ENCODE assay signal across 11 cellular contexts in genomic region chr12:52925717-52926595, GRCh38. TPM values are rescaled to one million over a fixed set of nuclear protein-coding genes. Genes with fewer than 3 reads are reported as not detected.
DNase-seq lines count a peak whose midpoint lies in the region; ATAC-seq, FAIRE-seq and TF ChIP-seq lines count a peak whose summit lies in the region.
"Had no signal": no experiment of that assay in that cellular context is flagged by ENCODE, and none has a peak within 500 bp of the region (broad histone marks: within the 10 kb centered on the region; RNA-seq: fewer than 3 reads in every experiment).

No MANE protein-coding gene starts in this region.

- CTCF ChIA-PET in K562 (lab: Yijun Ruan, JAX; ENCODE audit: low intra/inter-chr PET ratio) = interaction anchor here (0.6 kb wide), 1 partner anchor 37 kb away, joined by 4 read pairs; no protein-coding TSS in a partner anchor

- H3K9me3 ChIP-seq in K562 (replicated peaks; ENCODE audit: control insufficient read depth, insufficient read depth, low read depth, low read length) (no peaks in the 10 kb centered on the region), mesodermal cell (ENCODE audit: control insufficient read depth, low read length) (no peaks in the 10 kb centered on the region)
- H3K9me3 ChIP-seq: SJCRH30 had no signal

- no peak for TF ChIP-seq EP300 in K562 (IDR thresholded peaks at IDR 0.05; ENCODE audit: low read length)

- 35% methylated on average over 4 of the region's 7 CpGs for WGBS in K562 (ENCODE audit: insufficient coverage, low coverage, missing lambda C conversion rate)
- WGBS in mesodermal cell (ENCODE audit: insufficient coverage in 2 of 2), 2 experiments = 44 to 52% methylated on average over 4 to 6 of the region's 7 CpGs

- no peaks in the 10 kb centered on the region for H3K9me3 Mint-ChIP-seq in activated T-helper 2 cell treated with anti-CD3 and anti-CD28 coated beads, Interferon-gamma antibody, Interleukin-2, Interleukin-4, amounts not matched to agents 10 μg/mL and 5 μg/mL and 100 μg/mL, durations not matched to agents 14 hours and 24 hours and 36 hours

- no peaks in the 10 kb centered on the region for H3K9me1 ChIP-seq in K562 (ENCODE audit: control insufficient read depth, insufficient read depth, low read length)

- intact Hi-C loops in K562 (cut with micrococcal nuclease) = loop anchor here (1.0 to 2.0 kb wide), 2 partner anchors 21 to 23 kb away; partner anchors contain the start of genes KRT18 and KRT8
- intact Hi-C loops in activated T-helper 2 cell treated with anti-CD3 and anti-CD28 coated beads, Interferon-gamma antibody, Interleukin-2, Interleukin-4, amounts not matched to agents 10 μg/mL and 5 μg/mL and 100 μg/mL, durations not matched to agents 14 hours and 24 hours and 36 hours (cut with micrococcal nuclease) = no loop called here

- no peaks in the 10 kb centered on the region for H3K36me3 ChIP-seq in K562 (ENCODE audit: control insufficient read depth, insufficient read depth, low read length)
- no peaks in the 10 kb centered on the region for H3K36me3 ChIP-seq in mesodermal cell (ENCODE audit: control insufficient read depth, insufficient read depth, low read length)
- H3K36me3 ChIP-seq: SJCRH30 had no signal

- peak; percentile 41 for ATAC-seq in K562

- H3K36me3 Mint-ChIP-seq in activated T-helper 2 cell treated with anti-CD3 and anti-CD28 coated beads, Interferon-gamma antibody, Interleukin-2, Interleukin-4, amounts not matched to agents 10 μg/mL and 5 μg/mL and 100 μg/mL, durations not matched to agents 14 hours and 24 hours and 36 hours (ENCODE audit: low read depth) = no peaks in the 10 kb centered on the region

- no peak for TF ChIP-seq CTCF in K562 (IDR thresholded peaks at IDR 0.05 in 2 of 3, conservative IDR thresholded peaks at IDR 0.05 in 1 of 3; ENCODE audit: insufficient read depth in 2 of 3, low read depth in 1 of 3, low read length in 3 of 3)

- H3K27ac ChIP-seq in K562 (ENCODE audit: extremely low read depth, low read depth, low read length) (peak overlapping the region; percentile 80), mesodermal cell (ENCODE audit: low read depth, low read length, severe bottlenecking) (peak overlapping the region; percentile 100)
- H3K27ac ChIP-seq: SJCRH30 had no signal

- H3K27me3 Mint-ChIP-seq in activated T-helper 2 cell treated with anti-CD3 and anti-CD28 coated beads, Interferon-gamma antibody, Interleukin-2, Interleukin-4, amounts not matched to agents 10 μg/mL and 5 μg/mL and 100 μg/mL, durations not matched to agents 14 hours and 24 hours and 36 hours (ENCODE audit: low read depth) = peaks cover 4% of the 10 kb centered on the region

- in situ Hi-C loops in K562 (cut with MboI) = no loop called here

- peaks cover 31 to 48% of the 10 kb centered on the region in 2 experiments for H3K4me1 ChIP-seq in K562 (replicated peaks in 1 of 2; ENCODE audit: control insufficient read depth in 2 of 2, insufficient read depth in 2 of 2, low read length in 2 of 2)
- peaks cover 72% of the 10 kb centered on the region for H3K4me1 ChIP-seq in mesodermal cell (ENCODE audit: control insufficient read depth, insufficient read depth, low read length, poor library complexity, severe bottlenecking)
- H3K4me1 ChIP-seq: SJCRH30 had no signal

- peak overlapping the region; percentile 53 to 55; a peak in 3 of 4 replicates for H3K9ac ChIP-seq in K562 (ENCODE audit: insufficient read depth in 1 of 2, low read depth in 2 of 2, low read length in 2 of 2)

- H3K27me3 ChIP-seq in K562 (ENCODE audit: control insufficient read depth in 2 of 2, insufficient read depth in 2 of 2, low read length in 2 of 2) = no peaks in the 10 kb centered on the region
- H3K27me3 ChIP-seq: SJCRH30 had no signal

- no peak overlapping the region for H3K27ac Mint-ChIP-seq in activated T-helper 2 cell treated with anti-CD3 and anti-CD28 coated beads, Interferon-gamma antibody, Interleukin-2, Interleukin-4, amounts not matched to agents 10 μg/mL and 5 μg/mL and 100 μg/mL, durations not matched to agents 14 hours and 24 hours and 36 hours

- DNase-seq in DMS53 treated with DMSO at 0.1 percent for 48 hours (lab: John Stamatoyannopoulos, UW; ENCODE audit: unreplicated experiment) = peak; percentile 97
- DNase-seq in NCI-H2029 (lab: John Stamatoyannopoulos, UW) = peak; percentile 96
- DNase-seq in K562 (ENCODE audit: extremely low read depth in 1 of 4, low spot score in 3 of 4) = peak in 1 of 4 experiments; percentile 14
- no peak for DNase-seq in SKM-1 treated with dmso at 0.1 percent for 144 hours (lab: John Stamatoyannopoulos, UW; ENCODE audit: unreplicated experiment)
- no peak for DNase-seq in NOMO-1 (lab: John Stamatoyannopoulos, UW; ENCODE audit: unreplicated experiment in 2 of 2)
- DNase-seq in stimulated activated naive CD4-positive, alpha-beta T cell treated with Interleukin-2 at 50 U/mL for 16 hours (lab: John Stamatoyannopoulos, UW) = no peak
- DNase-seq in activated T-helper 2 cell treated with anti-CD3 and anti-CD28 coated beads, Interferon-gamma antibody, Interleukin-2, Interleukin-4, amounts not matched to agents 10 μg/mL and 5 μg/mL and 100 μg/mL, durations not matched to agents 14 hours and 24 hours and 36 hours (ENCODE audit: low spot score) = no peak
- DNase-seq: activated CD8-positive, alpha-beta memory T cell treated with anti-CD3 and anti-CD28 coated beads, Interleukin-2, amount 50 U/mL, for 4 hours; SJCRH30 had no signal

- TF ChIP-seq RAD21 in K562 (CRISPR knock-in tag; conservative IDR thresholded peaks at IDR 0.05 in 1 of 2, IDR thresholded peaks at IDR 0.05 in 1 of 2) = no peak

- H2AFZ ChIP-seq in K562 (ENCODE audit: low read depth, low read length) = peak overlapping the region; percentile 75

- POLR2A ChIA-PET in K562 (lab: Yijun Ruan, JAX) = interaction anchor here (0.9 to 3.1 kb wide), 4 partner anchors 16 to 31 kb away, joined by 3 to 17 read pairs (median 6); no protein-coding TSS in a partner anchor

- H3K4me3 ChIP-seq in K562 = no peak overlapping the region
- peak overlapping the region; percentile 5 for H3K4me3 ChIP-seq in mesodermal cell (ENCODE audit: extremely low read depth, insufficient read depth, low read length, poor library complexity, severe bottlenecking)
- H3K4me3 ChIP-seq: SJCRH30 had no signal

- TF ChIP-seq POLR2A in K562 (conservative IDR thresholded peaks at IDR 0.05) = no peak

- H3K4me2 ChIP-seq in K562 (ENCODE audit: insufficient read depth, low read length) = peak overlapping the region; percentile 73

- BruUV-seq in K562 (replicated peaks; lab: Mats Ljungman, UMichigan) = no TSS peak

- H3K4me3 Mint-ChIP-seq in activated T-helper 2 cell treated with anti-CD3 and anti-CD28 coated beads, Interferon-gamma antibody, Interleukin-2, Interleukin-4, amounts not matched to agents 10 μg/mL and 5 μg/mL and 100 μg/mL, durations not matched to agents 14 hours and 24 hours and 36 hours (ENCODE audit: low read depth) = no peak overlapping the region

- no peak for FAIRE-seq in K562 (lab: Jason Lieb, UNC)
- FAIRE-seq: endometrium had no signal

- H3K79me2 ChIP-seq in K562 (ENCODE audit: control insufficient read depth, insufficient read depth, low read length) = no peaks in the 10 kb centered on the region

- no peaks in the 10 kb centered on the region for H4K20me1 ChIP-seq in K562 (replicated peaks; ENCODE audit: control insufficient read depth, insufficient read depth, low read length)

- peaks cover 4% of the 10 kb centered on the region for H3K4me1 Mint-ChIP-seq in activated T-helper 2 cell treated with anti-CD3 and anti-CD28 coated beads, Interferon-gamma antibody, Interleukin-2, Interleukin-4, amounts not matched to agents 10 μg/mL and 5 μg/mL and 100 μg/mL, durations not matched to agents 14 hours and 24 hours and 36 hours (ENCODE audit: low read depth)

RNA-seq across cellular contexts. Expression of gene KRT8, which starts 21.1 kb away (rescaled TPM):
- 132 and 303 TPM in 2 replicates for total RNA-seq in K562 (2011; cell fraction: chromatin; rRNA removed; ENCODE audit: low replicate concordance)
- total RNA-seq in K562 (2011; cell fraction: nucleolus; rRNA removed) = 225 and 301 TPM in 2 replicates
- total RNA-seq in K562 (2011; cell fraction: nucleoplasm; rRNA removed) = 196 and 242 TPM in 2 replicates
- total RNA-seq in K562 (2014; rRNA removed) (262 and 326 TPM in 2 replicates), K562 (2014; rRNA removed; fragmentation: Illumina TruSeq; extraction: Trizol) (157 and 159 TPM in 2 replicates), K562 (2015; rRNA removed; fragmentation: Illumina TruSeq; extraction: Trizol) (193 and 197 TPM in 2 replicates), K562 (2021) (364 and 392 TPM in 2 replicates)
- polyA plus RNA-seq in K562 (2011; rRNA removed) (616 and 661 TPM in 2 replicates), K562 (2014; fragmentation: Illumina TruSeq; extraction: Trizol) (260 and 315 TPM in 2 replicates), K562 (2014; fragmentation: Nextera tagmentation; extraction: Ambion mirVana) (10 to 100 TPM; 41.5 to 49.8 TPM), K562 (2014; rRNA removed) (388 and 435 TPM in 2 replicates)
- polyA plus RNA-seq in K562 (2011; cell fraction: cytosol; rRNA removed) = 730 and 1,428 TPM in 2 replicates
- polyA plus RNA-seq in K562 (2011; cell fraction: nucleus; rRNA removed) = 253 and 293 TPM in 2 replicates
- 420 and 432 TPM in 2 replicates for polyA plus RNA-seq in K562 (2012)
- polyA minus RNA-seq in K562 (2011; rRNA and poly(A)+ RNA removed) = 930 and 1,077 TPM in 2 replicates
- 578 and 629 TPM in 2 replicates for polyA minus RNA-seq in K562 (2011; cell fraction: cytosol; rRNA and poly(A)+ RNA removed)
- polyA minus RNA-seq in K562 (2011; cell fraction: nucleus; rRNA and poly(A)+ RNA removed) = 134 and 183 TPM in 2 replicates
- polyA plus RNA-seq in mesodermal cell (2013, experiment 1 of 2) = 3,226 TPM
- 3,108 TPM for polyA plus RNA-seq in mesodermal cell (2013, experiment 2 of 2)
- total RNA-seq in activated T-helper 2 cell treated with anti-CD3 and anti-CD28 coated beads, Interferon-gamma antibody, Interleukin-2, Interleukin-4, amounts not matched to agents 10 μg/mL and 5 μg/mL and 100 μg/mL, durations not matched to agents 14 hours and 24 hours and 36 hours = 0.18 and 0.25 TPM in 2 replicates

RNA-seq across cellular contexts. Expression of gene KRT18, which starts 23.0 kb away (rescaled TPM):
- total RNA-seq in K562 (2011; cell fraction: chromatin; rRNA removed; ENCODE audit: low replicate concordance) = 104 and 217 TPM in 2 replicates
- 123 and 155 TPM in 2 replicates for total RNA-seq in K562 (2011; cell fraction: nucleolus; rRNA removed)
- 141 and 184 TPM in 2 replicates for total RNA-seq in K562 (2011; cell fraction: nucleoplasm; rRNA removed)
- total RNA-seq in K562 (2014; rRNA removed) (486 and 561 TPM in 2 replicates), K562 (2014; rRNA removed; fragmentation: Illumina TruSeq; extraction: Trizol) (206 and 246 TPM in 2 replicates), K562 (2015; rRNA removed; fragmentation: Illumina TruSeq; extraction: Trizol) (279 and 281 TPM in 2 replicates), K562 (2021) (332 and 346 TPM in 2 replicates)
- polyA plus RNA-seq in K562 (2011; rRNA removed) (349 and 358 TPM in 2 replicates), K562 (2014; fragmentation: Illumina TruSeq; extraction: Trizol) (323 and 346 TPM in 2 replicates), K562 (2014; fragmentation: Nextera tagmentation; extraction: Ambion mirVana) (10 to 100 TPM; 26.3 to 34.2 TPM), K562 (2014; rRNA removed) (231 and 235 TPM in 2 replicates)
- polyA plus RNA-seq in K562 (2011; cell fraction: cytosol; rRNA removed) = 448 and 603 TPM in 2 replicates
- 384 and 542 TPM in 2 replicates for polyA plus RNA-seq in K562 (2011; cell fraction: nucleus; rRNA removed)
- polyA plus RNA-seq in K562 (2012) = 369 and 519 TPM in 2 replicates
- polyA minus RNA-seq in K562 (2011; rRNA and poly(A)+ RNA removed) = 306 and 320 TPM in 2 replicates
- polyA minus RNA-seq in K562 (2011; cell fraction: cytosol; rRNA and poly(A)+ RNA removed) = 439 and 476 TPM in 2 replicates
- polyA minus RNA-seq in K562 (2011; cell fraction: nucleus; rRNA and poly(A)+ RNA removed) = 86.2 and 137 TPM in 2 replicates
- 2,534 TPM for polyA plus RNA-seq in mesodermal cell (2013, experiment 1 of 2)
- 2,467 TPM for polyA plus RNA-seq in mesodermal cell (2013, experiment 2 of 2)
- 1.3 and 1.9 TPM in 2 replicates for total RNA-seq in activated T-helper 2 cell treated with anti-CD3 and anti-CD28 coated beads, Interferon-gamma antibody, Interleukin-2, Interleukin-4, amounts not matched to agents 10 μg/mL and 5 μg/mL and 100 μg/mL, durations not matched to agents 14 hours and 24 hours and 36 hours

Comparison
In these comparisons a context has a peak if more than half of its experiments do, and no peak if none do; other contexts are left out.
1. DNase-seq: peak in DMS53 treated with DMSO at 0.1 percent for 48 hours (single experiment) and NCI-H2029 (single experiment); none in SKM-1 treated with dmso at 0.1 percent for 144 hours (single experiment), NOMO-1 (0 of 2), stimulated activated naive CD4-positive, alpha-beta T cell treated with Interleukin-2 at 50 U/mL for 16 hours (single experiment) and activated T-helper 2 cell treated with anti-CD3 and anti-CD28 coated beads, Interferon-gamma antibody, Interleukin-2, Interleukin-4, amounts not matched to agents 10 μg/mL and 5 μg/mL and 100 μg/mL, durations not matched to agents 14 hours and 24 hours and 36 hours (single experiment).
2. RNA of gene KRT8, which starts 21.1 kb away (total RNA-seq): 132 to 392 TPM in K562; 0.18 to 0.25 TPM in activated T-helper 2 cell treated with anti-CD3 and anti-CD28 coated beads, Interferon-gamma antibody, Interleukin-2, Interleukin-4, amounts not matched to agents 10 μg/mL and 5 μg/mL and 100 μg/mL, durations not matched to agents 14 hours and 24 hours and 36 hours; every median in the first group is over 100 times any median in the second.
3. RNA of gene KRT18, which starts 23.0 kb away (total RNA-seq): 104 to 561 TPM in K562; 1.3 to 1.9 TPM in activated T-helper 2 cell treated with anti-CD3 and anti-CD28 coated beads, Interferon-gamma antibody, Interleukin-2, Interleukin-4, amounts not matched to agents 10 μg/mL and 5 μg/mL and 100 μg/mL, durations not matched to agents 14 hours and 24 hours and 36 hours; every median in the first group is over 10 times any median in the second.